In genomic region chr7:73856941-73857340, GRCh38 we compare ENCODE assay signal across 2 cellular contexts.
TF ChIP-seq lines count a peak whose summit lies in the region.

No MANE protein-coding gene starts in this region.

TF ChIP-seq in IMR-90, 13 proteins besides CTCF, POLR2A, EP300 and RAD21:
- TF ChIP-seq RFX5 (IDR thresholded peaks at IDR 0.05; ENCODE audit: low read depth, low read length): no peak
- TF ChIP-seq MXI1 (IDR thresholded peaks at IDR 0.05; ENCODE audit: borderline replicate concordance, low read depth, low read length): no peak
- TF ChIP-seq RCOR1 (IDR thresholded peaks at IDR 0.05; ENCODE audit: insufficient replicate concordance, low read length): no peak
- no peak for TF ChIP-seq ELK1 (IDR thresholded peaks at IDR 0.05; ENCODE audit: borderline replicate concordance, low read depth, low read length)
- no peak for TF ChIP-seq NFE2L2 (IDR thresholded peaks at IDR 0.05; ENCODE audit: low read depth, low read length)
- no peak for TF ChIP-seq FOS (IDR thresholded peaks at IDR 0.05; ENCODE audit: low read depth, low read length)

TF ChIP-seq in HEK293T, 16 proteins besides CTCF, POLR2A, EP300 and RAD21:
- TF ChIP-seq CTBP1 (IDR thresholded peaks at IDR 0.05; ENCODE audit: borderline replicate concordance): no peak
- TF ChIP-seq PKNOX1 (IDR thresholded peaks at IDR 0.05): no peak
- no peak for TF ChIP-seq SUZ12 (IDR thresholded peaks at IDR 0.05)
- TF ChIP-seq LEF1 (IDR thresholded peaks at IDR 0.05; ENCODE audit: borderline replicate concordance): no peak
- TF ChIP-seq SP1 (IDR thresholded peaks at IDR 0.05): no peak
- no peak for TF ChIP-seq ARNT (IDR thresholded peaks at IDR 0.05)
- no peak for TF ChIP-seq ZNF384 (IDR thresholded peaks at IDR 0.05)
- TF ChIP-seq FOXK2 (IDR thresholded peaks at IDR 0.05): no peak
- no peak for TF ChIP-seq TARDBP (IDR thresholded peaks at IDR 0.05)
